ENCODE assay signal across 9 cellular contexts in genomic region chr3:120741320-120741719, GRCh38. TPM values are rescaled to one million over a fixed set of nuclear protein-coding genes. Genes with fewer than 3 reads are reported as not detected.
DNase-seq lines count a peak whose midpoint lies in the region; ATAC-seq, FAIRE-seq and TF ChIP-seq lines count a peak whose summit lies in the region.
"Had no signal": no experiment of that assay in that cellular context is flagged by ENCODE, and none has a peak within 500 bp of the region (broad histone marks: within the 10 kb centered on the region; RNA-seq: fewer than 3 reads in every experiment).

No MANE protein-coding gene starts in this region.

- in situ Hi-C loops in K562 (cut with MboI): no loop called here

- ATAC-seq in K562: no peak

- TF ChIP-seq POLR2A in K562 (conservative IDR thresholded peaks at IDR 0.05) (no peak), lower leg skin (IDR thresholded peaks at IDR 0.05) (no peak)

- TF ChIP-seq RAD21 in K562 (CRISPR knock-in tag; conservative IDR thresholded peaks at IDR 0.05 in 1 of 2, IDR thresholded peaks at IDR 0.05 in 1 of 2): no peak

- peak overlapping the region; percentile 94 for H3K4me3 ChIP-seq in ACC112 (ENCODE audit: low read depth, low read length)
- peak overlapping the region; percentile 97 for H3K4me3 ChIP-seq in HL-60 (replicated peaks; ENCODE audit: insufficient read depth, low read length)
- peak overlapping the region; percentile 98; the same call in 1 of the 2 replicates for H3K4me3 ChIP-seq in K562
- peak overlapping the region; percentile 99 to 100 for H3K4me3 ChIP-seq in mucosa of rectum (ENCODE audit: low read length in 2 of 2)
- H3K4me3 ChIP-seq in lower leg skin (ENCODE audit: low read depth, poor library complexity, severe bottlenecking): no peak overlapping the region

- CTCF ChIA-PET in K562 (lab: Yijun Ruan, JAX; ENCODE audit: low intra/inter-chr PET ratio): no interaction called here

- 24% methylated on average over 3 of the region's 3 CpGs for WGBS in K562 (ENCODE audit: insufficient coverage, low coverage, missing lambda C conversion rate)
- WGBS in lower leg skin, 2 donors: 49 to 51% methylated on average over 3 of the region's 3 CpGs

- H3K9ac ChIP-seq in K562 (ENCODE audit: insufficient read depth in 1 of 2, low read depth in 2 of 2, low read length in 2 of 2) (peak overlapping the region in 1 of 2 experiments; percentile 98; a peak in 2 of 4 replicates), mucosa of rectum (ENCODE audit: low read depth in 1 of 2, low read length in 2 of 2) (peak overlapping the region in 1 of 2 donors; percentile 84)

- FAIRE-seq in K562 (lab: Jason Lieb, UNC): no peak

- no peaks in the 10 kb centered on the region for H3K9me1 ChIP-seq in K562 (ENCODE audit: control insufficient read depth, insufficient read depth, low read length)

- no TSS peak for BruUV-seq in K562 (replicated peaks; lab: Mats Ljungman, UMichigan)

- intact Hi-C loops in K562 (cut with micrococcal nuclease) (no loop called here), lower leg skin (cut with DNase I; ENCODE audit: low total_unique reads) (no loop called here)

- TF ChIP-seq CTCF in HL-60 (IDR thresholded peaks at IDR 0.05; ENCODE audit: insufficient read depth, low read length): no peak
- no peak for TF ChIP-seq CTCF in K562 (IDR thresholded peaks at IDR 0.05 in 2 of 3, conservative IDR thresholded peaks at IDR 0.05 in 1 of 3; ENCODE audit: insufficient read depth in 2 of 3, low read depth in 1 of 3, low read length in 3 of 3)
- TF ChIP-seq CTCF in lower leg skin (IDR thresholded peaks at IDR 0.05): no peak

- peak overlapping the region; percentile 97 for H3K4me2 ChIP-seq in K562 (ENCODE audit: insufficient read depth, low read length)

- no peaks in the 10 kb centered on the region for H3K27me3 ChIP-seq in ACC112 (ENCODE audit: insufficient read depth, low read length)
- H3K27me3 ChIP-seq in HL-60 (ENCODE audit: insufficient read depth, poor library complexity, severe bottlenecking): no peaks in the 10 kb centered on the region
- H3K27me3 ChIP-seq in K562 (ENCODE audit: control insufficient read depth in 2 of 2, insufficient read depth in 2 of 2, low read length in 2 of 2): no peaks in the 10 kb centered on the region
- H3K27me3 ChIP-seq in mucosa of rectum (ENCODE audit: control insufficient read depth in 2 of 2, insufficient read depth in 2 of 2, low read length in 2 of 2): no peaks in the 10 kb centered on the region

- POLR2A ChIA-PET in K562 (lab: Yijun Ruan, JAX): no interaction called here

- H3K4me1 ChIP-seq in ACC112 (ENCODE audit: control insufficient read depth, insufficient read depth, low read length, unreplicated experiment) (peaks cover 5% of the 10 kb centered on the region), K562 (replicated peaks in 1 of 2; ENCODE audit: control insufficient read depth in 2 of 2, insufficient read depth in 2 of 2, low read length in 2 of 2) (no peaks in the 10 kb centered on the region; a peak in 2 of 5 replicates), mucosa of rectum (ENCODE audit: control insufficient read depth in 2 of 2, insufficient read depth in 2 of 2, low read length in 2 of 2) (peaks cover 6 to 12% of the 10 kb centered on the region in 2 donors)

- peaks cover 4% of the 10 kb centered on the region for H3K36me3 ChIP-seq in ACC112 (ENCODE audit: insufficient read depth, low read length)
- H3K36me3 ChIP-seq in K562 (ENCODE audit: control insufficient read depth, insufficient read depth, low read length): 0 out of 3 replicates have a peak, but pooled peaks cover 4% of the 10 kb centered on the region
- peaks cover 0 to 7% of the 10 kb centered on the region in 2 donors for H3K36me3 ChIP-seq in mucosa of rectum (ENCODE audit: control insufficient read depth in 2 of 2, insufficient read depth in 2 of 2, low read length in 2 of 2)

- H3K9me3 ChIP-seq in K562 (replicated peaks; ENCODE audit: control insufficient read depth, insufficient read depth, low read depth, low read length) (no peaks in the 10 kb centered on the region; the same call in 1 of the 2 replicates), mucosa of rectum (ENCODE audit: control insufficient read depth in 2 of 2, low read length in 2 of 2) (no peaks in the 10 kb centered on the region)

- H3K79me2 ChIP-seq in ACC112 (ENCODE audit: control insufficient read depth, insufficient read depth, low read length, unreplicated experiment): peaks cover 35% of the 10 kb centered on the region
- H3K79me2 ChIP-seq in K562 (ENCODE audit: control insufficient read depth, insufficient read depth, low read length): peaks cover 49% of the 10 kb centered on the region

- H3K27ac ChIP-seq in ACC112 (ENCODE audit: low read depth, low read length) (no peak overlapping the region), HL-60 (replicated peaks) (peak overlapping the region; percentile 99), K562 (ENCODE audit: extremely low read depth, low read depth, low read length) (peak overlapping the region; percentile 100; the same call in 1 of the 3 replicates), mucosa of rectum (ENCODE audit: low read depth in 2 of 2, low read length in 2 of 2) (no peak overlapping the region)

- no peaks in the 10 kb centered on the region for H4K20me1 ChIP-seq in K562 (replicated peaks; ENCODE audit: control insufficient read depth, insufficient read depth, low read length)

- no peak for TF ChIP-seq EP300 in K562 (IDR thresholded peaks at IDR 0.05; ENCODE audit: low read length)

- no peak overlapping the region for H2AFZ ChIP-seq in ACC112 (ENCODE audit: low read length, unreplicated experiment)
- peak overlapping the region; percentile 100; the same call in 1 of the 2 replicates for H2AFZ ChIP-seq in K562 (ENCODE audit: low read depth, low read length)

- DNase-seq in HL-60 (ENCODE audit: low read depth in 1 of 2, low spot score in 1 of 2) (no peak), K562 (ENCODE audit: extremely low read depth in 1 of 4, low spot score in 3 of 4) (peak; percentile 8 to 18 (median 10)), lower leg skin (ENCODE audit: low spot score in 2 of 2) (no peak), glomerular visceral epithelial cell (ENCODE audit: extremely low spot score) (no peak), NCI-H2081 (lab: John Stamatoyannopoulos, UW) (no peak), HK-2 (ENCODE audit: unreplicated experiment) (no peak)
- DNase-seq: activated CD8-positive, alpha-beta memory T cell treated with anti-CD3 and anti-CD28 coated beads for 24 hours had no signal

RNA-seq across cellular contexts. Expression of gene RABL3, which starts 1.0 kb away (rescaled TPM):
- total RNA-seq in K562 (2011; cell fraction: chromatin; rRNA removed; ENCODE audit: low replicate concordance): 1.6 and 4.8 TPM in 2 replicates
- 0.67 and 1.2 TPM in 2 replicates for total RNA-seq in K562 (2011; cell fraction: nucleolus; rRNA removed)
- total RNA-seq in K562 (2011; cell fraction: nucleoplasm; rRNA removed): 2.9 and 8.6 TPM in 2 replicates
- total RNA-seq in K562 (2014; rRNA removed) (6.5 and 6.7 TPM in 2 replicates), K562 (2014; rRNA removed; fragmentation: Illumina TruSeq; extraction: Trizol) (17.6 and 24.7 TPM in 2 replicates), K562 (2015; rRNA removed; fragmentation: Illumina TruSeq; extraction: Trizol) (11.4 and 12.3 TPM in 2 replicates), K562 (2021) (11.6 and 12.8 TPM in 2 replicates), lower leg skin (10 to 100 TPM in 3 of 4 donors, 1 to 10 TPM in 1; 8.5 to 27.0 (median 13.1) TPM)
- polyA plus RNA-seq in K562 (2011; rRNA removed) (6.6 and 9.2 TPM in 2 replicates), K562 (2014; fragmentation: Illumina TruSeq; extraction: Trizol) (20.0 and 21.9 TPM in 2 replicates), K562 (2014; fragmentation: Nextera tagmentation; extraction: Ambion mirVana) (10 to 100 TPM; 21.5 to 30.7 TPM), K562 (2014; rRNA removed) (8.2 and 8.4 TPM in 2 replicates)
- polyA plus RNA-seq in K562 (2011; cell fraction: cytosol; rRNA removed): 1.6 and 3.6 TPM in 2 replicates
- polyA plus RNA-seq in K562 (2011; cell fraction: nucleus; rRNA removed): 0.83 and 1.6 TPM in 2 replicates
- 9.2 and 18.8 TPM in 2 replicates for polyA plus RNA-seq in K562 (2012)
- 9.8 and 11.2 TPM in 2 replicates for polyA minus RNA-seq in K562 (2011; rRNA and poly(A)+ RNA removed)
- polyA minus RNA-seq in K562 (2011; cell fraction: cytosol; rRNA and poly(A)+ RNA removed): 3.3 and 4.1 TPM in 2 replicates
- 1.1 and 1.4 TPM in 2 replicates for polyA minus RNA-seq in K562 (2011; cell fraction: nucleus; rRNA and poly(A)+ RNA removed)

RNA-seq across cellular contexts. Expression of gene GTF2E1, which starts 1.2 kb away (rescaled TPM):
- 12.6 and 25.4 TPM in 2 replicates for total RNA-seq in K562 (2011; cell fraction: chromatin; rRNA removed; ENCODE audit: low replicate concordance)
- 5.4 and 6.0 TPM in 2 replicates for total RNA-seq in K562 (2011; cell fraction: nucleolus; rRNA removed)
- total RNA-seq in K562 (2011; cell fraction: nucleoplasm; rRNA removed): 10.2 and 10.7 TPM in 2 replicates
- total RNA-seq in K562 (2014; rRNA removed): 13.9 and 15.0 TPM in 2 replicates
- total RNA-seq in K562 (2014; rRNA removed; fragmentation: Illumina TruSeq; extraction: Trizol): 17.4 and 22.1 TPM in 2 replicates
- 13.4 and 14.4 TPM in 2 replicates for total RNA-seq in K562 (2015; rRNA removed; fragmentation: Illumina TruSeq; extraction: Trizol)
- total RNA-seq in K562 (2021): 20.1 and 22.4 TPM in 2 replicates
- polyA plus RNA-seq in K562 (2011; rRNA removed): 14.3 and 23.5 TPM in 2 replicates
- polyA plus RNA-seq in K562 (2011; cell fraction: cytosol; rRNA removed): 8.1 and 12.8 TPM in 2 replicates
- 6.1 and 6.7 TPM in 2 replicates for polyA plus RNA-seq in K562 (2011; cell fraction: nucleus; rRNA removed)
- polyA plus RNA-seq in K562 (2012): 5.8 and 15.6 TPM in 2 replicates
- 15.0 and 22.5 TPM in 2 replicates for polyA plus RNA-seq in K562 (2014; fragmentation: Illumina TruSeq; extraction: Trizol)
- 10 to 100 TPM; 12.9 to 15.4 TPM for polyA plus RNA-seq in K562 (2014; fragmentation: Nextera tagmentation; extraction: Ambion mirVana)
- 13.3 and 14.7 TPM in 2 replicates for polyA plus RNA-seq in K562 (2014; rRNA removed)
- polyA minus RNA-seq in K562 (2011; rRNA and poly(A)+ RNA removed): 36.7 and 36.8 TPM in 2 replicates
- 9.6 and 9.8 TPM in 2 replicates for polyA minus RNA-seq in K562 (2011; cell fraction: cytosol; rRNA and poly(A)+ RNA removed)
- polyA minus RNA-seq in K562 (2011; cell fraction: nucleus; rRNA and poly(A)+ RNA removed): 6.5 and 11.3 TPM in 2 replicates
- total RNA-seq in lower leg skin: 10 to 100 TPM in 3 of 4 donors, 1 to 10 TPM in 1; 7.6 to 12.5 (median 11.2) TPM

RNA-seq across cellular contexts. Expression of gene HGD, which starts 59.3 kb away (rescaled TPM):
- not detected in 2 replicates for total RNA-seq in K562 (2011; cell fraction: chromatin; rRNA removed; ENCODE audit: low replicate concordance)
- total RNA-seq in K562 (2011; cell fraction: nucleolus; rRNA removed): not detected in 2 replicates
- total RNA-seq in K562 (2011; cell fraction: nucleoplasm; rRNA removed): not detected in 2 replicates
- not detected in 2 replicates for total RNA-seq in K562 (2014; rRNA removed)
- total RNA-seq in K562 (2014; rRNA removed; fragmentation: Illumina TruSeq; extraction: Trizol): 0.25 TPM in 1 of 2 replicates, not detected in the other
- not detected in 2 replicates for total RNA-seq in K562 (2015; rRNA removed; fragmentation: Illumina TruSeq; extraction: Trizol)
- total RNA-seq in K562 (2021): 0.51 TPM in 1 of 2 replicates, not detected in the other
- polyA plus RNA-seq in K562 (2011; rRNA removed): 0.17 and 0.30 TPM in 2 replicates
- polyA plus RNA-seq in K562 (2011; cell fraction: cytosol; rRNA removed): 0.09 and 0.87 TPM in 2 replicates
- 0.37 and 0.38 TPM in 2 replicates for polyA plus RNA-seq in K562 (2011; cell fraction: nucleus; rRNA removed)
- 0.22 and 0.42 TPM in 2 replicates for polyA plus RNA-seq in K562 (2012)
- 0.09 TPM in 1 of 2 replicates, not detected in the other for polyA plus RNA-seq in K562 (2014; fragmentation: Illumina TruSeq; extraction: Trizol)
- under 1 TPM; 0.08 to 0.21 TPM for polyA plus RNA-seq in K562 (2014; fragmentation: Nextera tagmentation; extraction: Ambion mirVana)
- polyA plus RNA-seq in K562 (2014; rRNA removed): 0.09 TPM in 1 of 2 replicates, not detected in the other
- polyA minus RNA-seq in K562 (2011; rRNA and poly(A)+ RNA removed): 0.24 and 0.53 TPM in 2 replicates
- polyA minus RNA-seq in K562 (2011; cell fraction: cytosol; rRNA and poly(A)+ RNA removed): not detected in 2 replicates
- 0.40 TPM in 1 of 2 replicates, not detected in the other for polyA minus RNA-seq in K562 (2011; cell fraction: nucleus; rRNA and poly(A)+ RNA removed)
- not detected for total RNA-seq in lower leg skin

Comparison
In these comparisons a context has a peak if more than half of its experiments do, and no peak if none do; other contexts are left out.
1. H3K27ac ChIP-seq: peak in HL-60 (single experiment) and K562 (single experiment); none in ACC112 (single experiment) and mucosa of rectum (0 of 2).
2. DNase-seq: peak in K562 (4 of 4); none in HL-60 (0 of 2), lower leg skin (0 of 2), glomerular visceral epithelial cell (single experiment), NCI-H2081 (0 of 2) and HK-2 (single experiment).